ENCODE assay signal across 8 cellular contexts in the genomic region with DNA sequence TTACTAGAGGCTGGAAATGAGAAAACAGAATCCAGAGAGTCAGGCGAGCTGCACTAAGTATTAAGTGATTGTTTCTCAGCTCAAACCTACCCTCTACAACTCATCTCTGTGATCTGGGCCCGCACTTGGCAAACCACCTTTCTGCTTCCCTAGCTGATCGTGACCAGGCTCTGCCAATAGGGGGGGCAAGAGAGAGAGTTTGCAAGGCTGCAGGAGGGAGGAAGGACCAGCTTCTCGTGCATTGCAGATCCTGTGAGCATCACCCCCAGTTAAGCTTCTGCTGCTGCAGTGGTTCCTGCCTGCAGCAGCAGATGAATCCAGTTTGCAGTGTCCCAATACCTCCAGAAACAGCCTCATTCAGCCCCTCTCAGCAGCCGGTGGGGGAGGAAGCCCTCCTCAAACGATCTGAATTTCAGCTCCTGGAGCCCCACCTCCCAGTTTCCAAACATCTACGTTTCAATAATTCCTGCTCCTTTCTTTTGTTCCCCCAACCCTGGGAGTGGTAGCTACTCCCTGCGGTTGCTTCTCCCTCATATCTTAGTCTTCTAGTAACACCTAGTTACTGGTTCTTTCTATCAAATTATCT. TPM values are rescaled to one million over a fixed set of nuclear protein-coding genes. Genes with fewer than 3 reads are reported as not detected.
DNase-seq lines count a peak whose midpoint lies in the region; ATAC-seq and TF ChIP-seq lines count a peak whose summit lies in the region.

No MANE protein-coding gene starts in this region.

- peak overlapping the region in 8 of 11 experiments; percentile 9 to 71 (median 56); a peak in 8 of 22 replicates for H3K9ac ChIP-seq in BLaER1 treated with 17β-estradiol and CSF1 and Interleukin-3, amounts not matched to agents 10 nM and 100 nM
- H3K9ac ChIP-seq in endodermal cell (ENCODE audit: extremely low read depth, low read length, poor library complexity, severe bottlenecking), result no peak overlapping the region

- TF ChIP-seq CTCF in endodermal cell (conservative IDR thresholded peaks at IDR 0.05), result peak; percentile 86

- no peak overlapping the region for H3K4me3 ChIP-seq in BLaER1 treated with 17β-estradiol and CSF1 and Interleukin-3, amounts not matched to agents 10 nM and 100 nM
- no peak overlapping the region for H3K4me3 ChIP-seq in endodermal cell (ENCODE audit: low read length)

- peak overlapping the region in 5 of 11 experiments; percentile 56 to 78 (median 74); a peak in 11 of 22 replicates for H3K27ac ChIP-seq in BLaER1 treated with 17β-estradiol and CSF1 and Interleukin-3, amounts not matched to agents 10 nM and 100 nM
- no peak overlapping the region for H3K27ac ChIP-seq in endodermal cell (ENCODE audit: low read depth, low read length)

- peaks cover 0 to 12% (median 0%) of the 10 kb centered on the region in 11 experiments; a peak in 2 of 22 replicates for H4K20me1 ChIP-seq in BLaER1 treated with 17β-estradiol and CSF1 and Interleukin-3, amounts not matched to agents 10 nM and 100 nM

- H3K4me2 ChIP-seq in BLaER1 treated with 17β-estradiol and CSF1 and Interleukin-3, amounts not matched to agents 10 nM and 100 nM, result peak overlapping the region in 6 of 11 experiments; percentile 3 to 42 (median 28); a peak in 6 of 22 replicates

- H3K36me3 Mint-ChIP-seq in endodermal cell (ENCODE audit: low read depth), result peaks cover 53% of the 10 kb centered on the region
- H3K36me3 Mint-ChIP-seq in stimulated activated effector memory CD8-positive, alpha-beta T cell treated with anti-CD3 and anti-CD28 coated beads, Interleukin-12 subunit alpha, Interleukin-12 subunit beta, amount 100 ng/mL, for 72 hours, result peaks cover 91% of the 10 kb centered on the region

- H3K9me3 Mint-ChIP-seq in endodermal cell, result no peaks in the 10 kb centered on the region
- H3K9me3 Mint-ChIP-seq in stimulated activated effector memory CD8-positive, alpha-beta T cell treated with anti-CD3 and anti-CD28 coated beads, Interleukin-12 subunit alpha, Interleukin-12 subunit beta, amount 100 ng/mL, for 72 hours, result no peaks in the 10 kb centered on the region

- peak overlapping the region; percentile 80 for H3K27ac Mint-ChIP-seq in endodermal cell
- peak overlapping the region; percentile 83 for H3K27ac Mint-ChIP-seq in stimulated activated effector memory CD8-positive, alpha-beta T cell treated with anti-CD3 and anti-CD28 coated beads, Interleukin-12 subunit alpha, Interleukin-12 subunit beta, amount 100 ng/mL, for 72 hours

- H3K9me3 ChIP-seq in BLaER1 treated with 17β-estradiol and CSF1 and Interleukin-3, amounts not matched to agents 10 nM and 100 nM (replicated peaks in 1 of 11), result no peaks in the 10 kb centered on the region
- no peaks in the 10 kb centered on the region for H3K9me3 ChIP-seq in endodermal cell (ENCODE audit: control insufficient read depth, low read length)

- peaks cover 64 to 94% (median 77%) of the 10 kb centered on the region in 11 experiments for H3K36me3 ChIP-seq in BLaER1 treated with 17β-estradiol and CSF1 and Interleukin-3, amounts not matched to agents 10 nM and 100 nM
- H3K36me3 ChIP-seq in endodermal cell (ENCODE audit: control insufficient read depth, insufficient read depth, low read length), result peaks cover 47% of the 10 kb centered on the region

- H3K4me1 ChIP-seq in BLaER1 treated with 17β-estradiol and CSF1 and Interleukin-3, amounts not matched to agents 10 nM and 100 nM, result peaks cover 36 to 65% (median 53%) of the 10 kb centered on the region in 10 experiments
- H3K4me1 ChIP-seq in endodermal cell (ENCODE audit: control insufficient read depth, insufficient read depth, low read length), result no peaks in the 10 kb centered on the region

- WGBS in endodermal cell (ENCODE audit: insufficient coverage in 1 of 2, insufficient read length in 1 of 2), 2 experiments, result 45 to 50% methylated on average over 4 to 8 of the region's 8 CpGs

- ATAC-seq in stimulated activated effector memory CD8-positive, alpha-beta T cell treated with anti-CD3 and anti-CD28 coated beads, Interleukin-12 subunit alpha, Interleukin-12 subunit beta, amount 100 ng/mL, for 72 hours, result peak; percentile 91
- no peak for ATAC-seq in HG03175 (IDR thresholded peaks at IDR 0.05; ENCODE audit: unreplicated experiment)

- no peaks in the 10 kb centered on the region for H3K27me3 ChIP-seq in BLaER1 treated with 17β-estradiol and CSF1 and Interleukin-3, amounts not matched to agents 10 nM and 100 nM
- H3K27me3 ChIP-seq in endodermal cell (ENCODE audit: control insufficient read depth, insufficient read depth, low read length, poor library complexity, severe bottlenecking), result no peaks in the 10 kb centered on the region

- DNase-seq in HCEC 1CT (peak; percentile 52), NOMO-1 treated with dmso at 0.1 percent for 144 hours (lab: John Stamatoyannopoulos, UW; ENCODE audit: unreplicated experiment) (peak; percentile 49), endodermal cell (peak; percentile 97), myocyte (ENCODE audit: low read depth) (peak; percentile 76)
- peak; percentile 40 to 65 (median 61) for DNase-seq in activated CD8-positive, alpha-beta memory T cell treated with anti-CD3 and anti-CD28 coated beads for 48 hours (ENCODE audit: low read depth in 2 of 3, low spot score in 2 of 3)
- peak; percentile 80 to 89 for DNase-seq in stimulated activated effector memory CD8-positive, alpha-beta T cell treated with anti-CD3 and anti-CD28 coated beads, Interleukin-12 subunit alpha, Interleukin-12 subunit beta, amount 100 ng/mL, for 72 hours (ENCODE audit: low spot score in 2 of 2)

- H3K4me1 Mint-ChIP-seq in endodermal cell, result no peaks in the 10 kb centered on the region
- H3K4me1 Mint-ChIP-seq in stimulated activated effector memory CD8-positive, alpha-beta T cell treated with anti-CD3 and anti-CD28 coated beads, Interleukin-12 subunit alpha, Interleukin-12 subunit beta, amount 100 ng/mL, for 72 hours, result peaks cover 11% of the 10 kb centered on the region

- H3K4me3 Mint-ChIP-seq in endodermal cell, result no peak overlapping the region
- no peak overlapping the region for H3K4me3 Mint-ChIP-seq in stimulated activated effector memory CD8-positive, alpha-beta T cell treated with anti-CD3 and anti-CD28 coated beads, Interleukin-12 subunit alpha, Interleukin-12 subunit beta, amount 100 ng/mL, for 72 hours

- no peaks in the 10 kb centered on the region for H3K27me3 Mint-ChIP-seq in endodermal cell (ENCODE audit: insufficient read depth)

RNA-seq across cellular contexts. Expression of gene XRCC1, which starts 20.0 kb away (rescaled TPM):
- total RNA-seq in endodermal cell (10 to 100 TPM; 48.8 to 52.1 TPM), myocyte (29.2 and 32.1 TPM in 2 replicates)
- 73.8 TPM for polyA plus RNA-seq in endodermal cell (2013, experiment 1 of 2)
- polyA plus RNA-seq in endodermal cell (2013, experiment 2 of 2), result 61.7 TPM
- polyA plus RNA-seq in myocyte (2012), result 27.2 TPM

RNA-seq across cellular contexts. Expression of gene PINLYP, which starts 20.3 kb away (rescaled TPM):
- 10 to 100 TPM in 1 of 2 donors, 1 to 10 TPM in 1; 7.7 to 12.2 TPM for total RNA-seq in endodermal cell
- polyA plus RNA-seq in endodermal cell (2013, experiment 1 of 2), result 5.5 TPM
- 2.1 TPM for polyA plus RNA-seq in endodermal cell (2013, experiment 2 of 2)
- total RNA-seq in myocyte, result 0.94 TPM in 1 of 2 replicates, not detected in the other
- polyA plus RNA-seq in myocyte (2012), result 0.45 TPM

RNA-seq across cellular contexts. Expression of gene ZNF575, which starts 22.3 kb away (rescaled TPM):
- total RNA-seq in endodermal cell (under 1 TPM; 0.22 TPM), myocyte (not detected in 2 replicates)
- 1.2 TPM for polyA plus RNA-seq in endodermal cell (2013, experiment 1 of 2)
- polyA plus RNA-seq in endodermal cell (2013, experiment 2 of 2), result 1.5 TPM
- 4.1 TPM for polyA plus RNA-seq in myocyte (2012)

RNA-seq across cellular contexts. Expression of gene ETHE1, which starts 28.3 kb away (rescaled TPM):
- total RNA-seq in endodermal cell, result 10 to 100 TPM; 13.0 to 15.2 TPM
- polyA plus RNA-seq in endodermal cell (2013, experiment 1 of 2), result 21.1 TPM
- 17.8 TPM for polyA plus RNA-seq in endodermal cell (2013, experiment 2 of 2)
- 17.6 and 19.8 TPM in 2 replicates for total RNA-seq in myocyte
- polyA plus RNA-seq in myocyte (2012), result 42.6 TPM

RNA-seq across cellular contexts. Expression of gene IRGQ, which starts 40.7 kb away (rescaled TPM):
- total RNA-seq in endodermal cell (10 to 100 TPM; 39.7 to 46.0 TPM), myocyte (41.3 and 48.1 TPM in 2 replicates)
- 10.9 TPM for polyA plus RNA-seq in endodermal cell (2013, experiment 1 of 2)
- polyA plus RNA-seq in endodermal cell (2013, experiment 2 of 2), result 11.6 TPM
- polyA plus RNA-seq in myocyte (2012), result 12.1 TPM
